Comparison of ENCODE assay signal across 1 cellular context in genomic region chr12:3097186-3097804, GRCh38.
TF ChIP-seq lines count a peak whose summit lies in the region.

No MANE protein-coding gene starts in this region.

TF ChIP-seq in HepG2, 621 proteins besides CTCF, POLR2A, EP300 and RAD21 (continued from another document):
- TF ChIP-seq PPARG (CRISPR knock-in tag; conservative IDR thresholded peaks at IDR 0.05): 0 out of 2 replicates have a peak, but pooled peaks have one; percentile 38
- no peak for TF ChIP-seq ZSCAN29 (CRISPR knock-in tag; conservative IDR thresholded peaks at IDR 0.05)
- TF ChIP-seq E2F5 (CRISPR knock-in tag; conservative IDR thresholded peaks at IDR 0.05): no peak
- no peak for TF ChIP-seq SMAD3 (CRISPR knock-in tag; IDR thresholded peaks at IDR 0.05)
- no peak for TF ChIP-seq GABPB1 (CRISPR knock-in tag; IDR thresholded peaks at IDR 0.05)
- TF ChIP-seq BRF2 (CRISPR knock-in tag; IDR thresholded peaks at IDR 0.05): no peak
- peak; percentile 23; the same call in 1 of the 2 replicates for TF ChIP-seq MAZ (IDR thresholded peaks at IDR 0.05; ENCODE audit: borderline replicate concordance, low read depth, low read length)
- TF ChIP-seq MAZ (CRISPR knock-in tag; IDR thresholded peaks at IDR 0.05; ENCODE audit: low read depth): no peak
- no peak for TF ChIP-seq MAFG (CRISPR knock-in tag; IDR thresholded peaks at IDR 0.05)
- TF ChIP-seq ZNF704 (CRISPR knock-in tag; IDR thresholded peaks at IDR 0.05; ENCODE audit: borderline replicate concordance): no peak
- no peak for TF ChIP-seq ARID4A (CRISPR knock-in tag; IDR thresholded peaks at IDR 0.05; ENCODE audit: borderline replicate concordance)
- no peak for TF ChIP-seq RAD51 (IDR thresholded peaks at IDR 0.05; ENCODE audit: borderline replicate concordance)
- no peak for TF ChIP-seq ARNT2 (CRISPR knock-in tag; IDR thresholded peaks at IDR 0.05; ENCODE audit: low read depth)
- TF ChIP-seq SP4 (CRISPR knock-in tag; IDR thresholded peaks at IDR 0.05): no peak
- TF ChIP-seq STAT5B (CRISPR knock-in tag; IDR thresholded peaks at IDR 0.05): no peak
- TF ChIP-seq GTF3A (CRISPR knock-in tag; conservative IDR thresholded peaks at IDR 0.05): no peak
- no peak for TF ChIP-seq GMEB2 (CRISPR knock-in tag; IDR thresholded peaks at IDR 0.05; ENCODE audit: low read depth)
- no peak for TF ChIP-seq EED (CRISPR knock-in tag; IDR thresholded peaks at IDR 0.05)
- TF ChIP-seq ZNF292 (CRISPR knock-in tag; IDR thresholded peaks at IDR 0.05; ENCODE audit: borderline replicate concordance, low read depth): no peak
- no peak for TF ChIP-seq DNMT3B (CRISPR knock-in tag; conservative IDR thresholded peaks at IDR 0.05)
- 0 out of 2 replicates have a peak, but pooled peaks have one; percentile 27 for TF ChIP-seq ETV5 (CRISPR knock-in tag; IDR thresholded peaks at IDR 0.05; ENCODE audit: borderline replicate concordance)
- TF ChIP-seq ZNF772 (CRISPR knock-in tag; IDR thresholded peaks at IDR 0.05): peak; percentile 2; the same call in 1 of the 2 replicates
- TF ChIP-seq ZNF274 (CRISPR knock-in tag; IDR thresholded peaks at IDR 0.05): 0 out of 2 replicates have a peak, but pooled peaks have one; percentile 20
- no peak for TF ChIP-seq MTA3 (CRISPR knock-in tag; IDR thresholded peaks at IDR 0.05)
- TF ChIP-seq ZNF607 (CRISPR knock-in tag; IDR thresholded peaks at IDR 0.05; ENCODE audit: borderline replicate concordance): no peak
- TF ChIP-seq ELF1 (CRISPR knock-in tag; IDR thresholded peaks at IDR 0.05): peak; percentile 24; the same call in 1 of the 2 replicates
